In the genomic region with DNA sequence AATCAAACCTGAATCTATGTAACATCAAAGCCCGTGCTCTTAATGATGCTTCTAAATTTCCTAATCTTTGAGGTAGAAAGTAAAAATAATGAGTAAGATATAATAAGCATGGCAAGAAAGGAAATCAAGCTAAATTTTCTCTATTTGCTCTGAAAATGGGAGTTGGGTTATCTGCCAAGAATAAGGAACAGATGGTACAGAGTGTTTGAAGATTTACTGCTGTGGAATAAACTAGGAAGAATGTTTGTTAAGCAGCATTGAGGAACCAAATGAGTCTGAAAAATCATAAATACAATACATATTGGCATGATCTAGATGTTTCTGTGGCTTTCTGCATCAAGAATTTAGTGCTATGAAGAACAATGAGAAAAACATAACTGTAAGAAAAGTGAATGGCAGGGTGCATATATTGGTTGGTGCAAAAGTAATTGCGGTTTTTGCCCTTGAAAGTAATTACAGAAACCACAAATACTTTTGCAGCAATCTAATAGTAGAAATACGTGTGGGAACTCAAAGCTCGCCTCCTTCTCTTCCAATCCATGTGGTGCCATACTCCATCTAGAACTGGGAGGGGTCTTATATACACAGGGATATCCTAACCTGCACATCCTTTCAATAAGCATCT, we compare ENCODE assay signal across 1 cellular context.
TF ChIP-seq lines count a peak whose summit lies in the region.

No MANE protein-coding gene starts in this region.

TF ChIP-seq in H1, 55 proteins besides CTCF, POLR2A, EP300 and RAD21 (continued from another document):
- TF ChIP-seq CHD1 (IDR thresholded peaks at IDR 0.05; ENCODE audit: low read depth, low read length) (no peak), TAF1 (IDR thresholded peaks at IDR 0.05; ENCODE audit: low read depth, low read length) (no peak), POU5F1 (IDR thresholded peaks at IDR 0.05; ENCODE audit: low read depth, low read length) (no peak), KDM4A (IDR thresholded peaks at IDR 0.05; ENCODE audit: low read depth, low read length, severe bottlenecking) (no peak), FOSL1 (IDR thresholded peaks at IDR 0.05; ENCODE audit: insufficient read depth, low read depth, low read length) (no peak), CTBP2 (IDR thresholded peaks at IDR 0.05; ENCODE audit: borderline replicate concordance, insufficient read depth, insufficient read length, low read length) (no peak)
